ENCODE assay signal across 1 cellular context in the genomic region with DNA sequence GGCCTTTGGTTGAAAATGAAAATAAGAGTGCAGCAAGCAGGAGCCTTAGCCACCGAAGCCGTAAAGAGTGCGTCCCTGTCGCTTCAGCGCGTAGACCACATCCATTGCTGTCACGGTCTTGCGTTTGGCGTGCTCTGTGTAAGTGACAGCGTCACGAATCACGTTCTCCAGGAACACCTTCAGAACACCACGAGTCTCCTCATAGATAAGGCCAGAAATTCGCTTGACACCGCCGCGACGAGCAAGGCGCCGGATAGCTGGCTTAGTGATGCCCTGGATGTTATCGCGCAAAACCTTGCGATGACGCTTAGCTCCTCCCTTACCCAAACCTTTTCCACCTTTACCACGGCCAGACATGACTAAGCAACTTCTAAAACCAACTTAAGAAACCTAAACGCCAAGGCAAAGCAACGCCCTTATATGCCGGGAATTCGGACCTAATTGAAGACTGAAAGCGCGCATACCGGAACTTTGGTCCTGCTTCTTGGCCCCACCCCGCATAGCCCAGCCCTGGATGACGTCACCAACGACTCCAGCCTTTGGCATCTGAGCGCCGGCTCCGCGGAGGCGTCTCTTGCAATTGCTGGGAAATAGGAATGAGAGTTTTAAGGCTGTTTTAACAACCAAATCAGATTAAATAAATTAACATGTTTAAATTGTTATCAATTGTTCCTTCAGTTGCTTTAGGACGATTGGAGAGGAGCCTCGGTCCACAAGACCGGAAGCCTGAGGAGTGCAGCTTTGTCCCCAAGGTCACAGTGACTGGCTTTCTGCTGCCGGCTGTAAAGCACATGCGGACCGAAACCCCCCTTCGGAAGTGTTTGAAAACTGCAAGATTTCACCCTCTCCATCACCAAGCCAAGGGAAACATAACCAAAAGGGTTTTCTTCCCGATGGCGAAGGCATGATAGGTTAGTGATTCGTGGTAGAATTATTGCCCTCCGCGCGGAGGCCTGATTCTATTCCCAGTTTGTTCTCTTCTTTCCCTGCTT.
TF ChIP-seq lines count a peak whose summit lies in the region.

No MANE protein-coding gene starts in this region.

TF ChIP-seq in K562, 482 proteins besides CTCF, POLR2A, EP300 and RAD21 (continued from another document and continues in another):
- TF ChIP-seq, protein P1, sequence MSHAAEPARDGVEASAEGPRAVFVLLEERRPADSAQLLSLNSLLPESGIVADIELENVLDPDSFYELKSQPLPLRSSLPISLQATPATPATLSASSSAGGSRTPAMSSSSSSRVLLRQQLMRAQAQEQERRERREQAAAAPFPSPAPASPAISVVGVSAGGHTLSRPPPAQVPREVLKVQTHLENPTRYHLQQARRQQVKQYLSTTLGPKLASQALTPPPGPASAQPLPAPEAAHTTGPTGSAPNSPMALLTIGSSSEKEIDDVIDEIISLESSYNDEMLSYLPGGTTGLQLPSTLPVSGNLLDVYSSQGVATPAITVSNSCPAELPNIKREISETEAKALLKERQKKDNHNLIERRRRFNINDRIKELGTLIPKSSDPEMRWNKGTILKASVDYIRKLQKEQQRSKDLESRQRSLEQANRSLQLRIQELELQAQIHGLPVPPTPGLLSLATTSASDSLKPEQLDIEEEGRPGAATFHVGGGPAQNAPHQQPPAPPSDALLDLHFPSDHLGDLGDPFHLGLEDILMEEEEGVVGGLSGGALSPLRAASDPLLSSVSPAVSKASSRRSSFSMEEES (CRISPR knock-in tag; IDR thresholded peaks at IDR 0.05): no peak
- TF ChIP-seq ZNF584 (CRISPR knock-in tag; IDR thresholded peaks at IDR 0.05; ENCODE audit: low read depth) (peak; percentile 96), MCM3 (IDR thresholded peaks at IDR 0.05) (no peak), GATAD2B (IDR thresholded peaks at IDR 0.05; ENCODE audit: borderline replicate concordance) (peak; percentile 91), PRMT5 (CRISPR knock-in tag; IDR thresholded peaks at IDR 0.05) (no peak), HNRNPLL (IDR thresholded peaks at IDR 0.05; ENCODE audit: low read depth, low read length, poor library complexity, severe bottlenecking) (peak; percentile 72), POLR2B (IDR thresholded peaks at IDR 0.05; ENCODE audit: low read depth, partially characterized antibody) (peak; percentile 94), ZC3H8 (IDR thresholded peaks at IDR 0.05) (no peak), FOXA1 (IDR thresholded peaks at IDR 0.05; ENCODE audit: borderline replicate concordance) (no peak), ZEB2 (IDR thresholded peaks at IDR 0.05) (peak; percentile 99), HMGN3 (IDR thresholded peaks at IDR 0.05; ENCODE audit: borderline replicate concordance, extremely low read depth, insufficient read length, low read depth, low read length) (peak; percentile 84), CBFA2T2 (conservative IDR thresholded peaks at IDR 0.05) (peak; percentile 76), ZNF263 (CRISPR knock-in tag; IDR thresholded peaks at IDR 0.05; ENCODE audit: borderline replicate concordance) (peak; percentile 13; the same call in 1 of the 2 replicates), MTA2 (IDR thresholded peaks at IDR 0.05; ENCODE audit: low read depth) (peak; percentile 55), EWSR1 (IDR thresholded peaks at IDR 0.05; ENCODE audit: borderline replicate concordance, low read depth, partially characterized antibody) (no peak), TOE1 (IDR thresholded peaks at IDR 0.05; ENCODE audit: borderline replicate concordance) (peak; percentile 89), TOE1 (CRISPR knock-in tag; IDR thresholded peaks at IDR 0.05; ENCODE audit: borderline replicate concordance, low read depth) (no peak), CBX3 (IDR thresholded peaks at IDR 0.05; ENCODE audit: borderline replicate concordance in 1 of 2, low read length in 2 of 2) (peak in 1 of 2 experiments; percentile 90; a peak in 2 of 3 replicates), STAT5A (IDR thresholded peaks at IDR 0.05; ENCODE audit: borderline replicate concordance, low read length) (peak; percentile 57), PHB2 (IDR thresholded peaks at IDR 0.05; ENCODE audit: low read depth) (no peak), XRCC3 (IDR thresholded peaks at IDR 0.05) (no peak), KLF1 (tag; IDR thresholded peaks at IDR 0.05) (peak; percentile 97), DPF2 (IDR thresholded peaks at IDR 0.05) (peak; percentile 95), ZNF184 (CRISPR knock-in tag; IDR thresholded peaks at IDR 0.05) (no peak), SMAD1 (IDR thresholded peaks at IDR 0.05; ENCODE audit: low read depth, low read length, partially characterized antibody) (peak; percentile 97), ZNF134 (CRISPR knock-in tag; conservative IDR thresholded peaks at IDR 0.05) (0 out of 2 replicates have a peak, but pooled peaks have one; percentile 6)
- TF ChIP-seq, protein P2, sequence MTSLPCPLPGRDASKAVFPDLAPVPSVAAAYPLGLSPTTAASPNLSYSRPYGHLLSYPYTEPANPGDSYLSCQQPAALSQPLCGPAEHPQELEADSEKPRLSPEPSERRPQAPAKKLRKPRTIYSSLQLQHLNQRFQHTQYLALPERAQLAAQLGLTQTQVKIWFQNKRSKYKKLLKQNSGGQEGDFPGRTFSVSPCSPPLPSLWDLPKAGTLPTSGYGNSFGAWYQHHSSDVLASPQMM (CRISPR knock-in tag; IDR thresholded peaks at IDR 0.05): no peak
- TF ChIP-seq, protein P3, sequence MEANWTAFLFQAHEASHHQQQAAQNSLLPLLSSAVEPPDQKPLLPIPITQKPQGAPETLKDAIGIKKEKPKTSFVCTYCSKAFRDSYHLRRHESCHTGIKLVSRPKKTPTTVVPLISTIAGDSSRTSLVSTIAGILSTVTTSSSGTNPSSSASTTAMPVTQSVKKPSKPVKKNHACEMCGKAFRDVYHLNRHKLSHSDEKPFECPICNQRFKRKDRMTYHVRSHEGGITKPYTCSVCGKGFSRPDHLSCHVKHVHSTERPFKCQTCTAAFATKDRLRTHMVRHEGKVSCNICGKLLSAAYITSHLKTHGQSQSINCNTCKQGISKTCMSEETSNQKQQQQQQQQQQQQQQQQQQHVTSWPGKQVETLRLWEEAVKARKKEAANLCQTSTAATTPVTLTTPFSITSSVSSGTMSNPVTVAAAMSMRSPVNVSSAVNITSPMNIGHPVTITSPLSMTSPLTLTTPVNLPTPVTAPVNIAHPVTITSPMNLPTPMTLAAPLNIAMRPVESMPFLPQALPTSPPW (CRISPR knock-in tag; IDR thresholded peaks at IDR 0.05): peak; percentile 94
- TF ChIP-seq, protein P4, sequence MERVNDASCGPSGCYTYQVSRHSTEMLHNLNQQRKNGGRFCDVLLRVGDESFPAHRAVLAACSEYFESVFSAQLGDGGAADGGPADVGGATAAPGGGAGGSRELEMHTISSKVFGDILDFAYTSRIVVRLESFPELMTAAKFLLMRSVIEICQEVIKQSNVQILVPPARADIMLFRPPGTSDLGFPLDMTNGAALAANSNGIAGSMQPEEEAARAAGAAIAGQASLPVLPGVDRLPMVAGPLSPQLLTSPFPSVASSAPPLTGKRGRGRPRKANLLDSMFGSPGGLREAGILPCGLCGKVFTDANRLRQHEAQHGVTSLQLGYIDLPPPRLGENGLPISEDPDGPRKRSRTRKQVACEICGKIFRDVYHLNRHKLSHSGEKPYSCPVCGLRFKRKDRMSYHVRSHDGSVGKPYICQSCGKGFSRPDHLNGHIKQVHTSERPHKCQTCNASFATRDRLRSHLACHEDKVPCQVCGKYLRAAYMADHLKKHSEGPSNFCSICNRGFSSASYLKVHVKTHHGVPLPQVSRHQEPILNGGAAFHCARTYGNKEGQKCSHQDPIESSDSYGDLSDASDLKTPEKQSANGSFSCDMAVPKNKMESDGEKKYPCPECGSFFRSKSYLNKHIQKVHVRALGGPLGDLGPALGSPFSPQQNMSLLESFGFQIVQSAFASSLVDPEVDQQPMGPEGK (CRISPR knock-in tag; IDR thresholded peaks at IDR 0.05; ENCODE audit: borderline replicate concordance): peak; percentile 50; the same call in 1 of the 2 replicates
- TF ChIP-seq, protein P5, sequence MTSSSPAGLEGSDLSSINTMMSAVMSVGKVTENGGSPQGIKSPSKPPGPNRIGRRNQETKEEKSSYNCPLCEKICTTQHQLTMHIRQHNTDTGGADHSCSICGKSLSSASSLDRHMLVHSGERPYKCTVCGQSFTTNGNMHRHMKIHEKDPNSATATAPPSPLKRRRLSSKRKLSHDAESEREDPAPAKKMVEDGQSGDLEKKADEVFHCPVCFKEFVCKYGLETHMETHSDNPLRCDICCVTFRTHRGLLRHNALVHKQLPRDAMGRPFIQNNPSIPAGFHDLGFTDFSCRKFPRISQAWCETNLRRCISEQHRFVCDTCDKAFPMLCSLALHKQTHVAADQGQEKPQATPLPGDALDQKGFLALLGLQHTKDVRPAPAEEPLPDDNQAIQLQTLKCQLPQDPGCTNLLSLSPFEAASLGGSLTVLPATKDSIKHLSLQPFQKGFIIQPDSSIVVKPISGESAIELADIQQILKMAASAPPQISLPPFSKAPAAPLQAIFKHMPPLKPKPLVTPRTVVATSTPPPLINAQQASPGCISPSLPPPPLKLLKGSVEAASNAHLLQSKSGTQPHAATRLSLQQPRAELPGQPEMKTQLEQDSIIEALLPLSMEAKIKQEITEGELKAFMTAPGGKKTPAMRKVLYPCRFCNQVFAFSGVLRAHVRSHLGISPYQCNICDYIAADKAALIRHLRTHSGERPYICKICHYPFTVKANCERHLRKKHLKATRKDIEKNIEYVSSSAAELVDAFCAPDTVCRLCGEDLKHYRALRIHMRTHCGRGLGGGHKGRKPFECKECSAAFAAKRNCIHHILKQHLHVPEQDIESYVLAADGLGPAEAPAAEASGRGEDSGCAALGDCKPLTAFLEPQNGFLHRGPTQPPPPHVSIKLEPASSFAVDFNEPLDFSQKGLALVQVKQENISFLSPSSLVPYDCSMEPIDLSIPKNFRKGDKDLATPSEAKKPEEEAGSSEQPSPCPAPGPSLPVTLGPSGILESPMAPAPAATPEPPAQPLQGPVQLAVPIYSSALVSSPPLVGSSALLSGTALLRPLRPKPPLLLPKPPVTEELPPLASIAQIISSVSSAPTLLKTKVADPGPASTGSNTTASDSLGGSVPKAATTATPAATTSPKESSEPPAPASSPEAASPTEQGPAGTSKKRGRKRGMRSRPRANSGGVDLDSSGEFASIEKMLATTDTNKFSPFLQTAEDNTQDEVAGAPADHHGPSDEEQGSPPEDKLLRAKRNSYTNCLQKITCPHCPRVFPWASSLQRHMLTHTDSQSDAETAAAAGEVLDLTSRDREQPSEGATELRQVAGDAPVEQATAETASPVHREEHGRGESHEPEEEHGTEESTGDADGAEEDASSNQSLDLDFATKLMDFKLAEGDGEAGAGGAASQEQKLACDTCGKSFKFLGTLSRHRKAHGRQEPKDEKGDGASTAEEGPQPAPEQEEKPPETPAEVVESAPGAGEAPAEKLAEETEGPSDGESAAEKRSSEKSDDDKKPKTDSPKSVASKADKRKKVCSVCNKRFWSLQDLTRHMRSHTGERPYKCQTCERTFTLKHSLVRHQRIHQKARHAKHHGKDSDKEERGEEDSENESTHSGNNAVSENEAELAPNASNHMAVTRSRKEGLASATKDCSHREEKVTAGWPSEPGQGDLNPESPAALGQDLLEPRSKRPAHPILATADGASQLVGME (CRISPR knock-in tag; IDR thresholded peaks at IDR 0.05): no peak
- TF ChIP-seq, protein P6, sequence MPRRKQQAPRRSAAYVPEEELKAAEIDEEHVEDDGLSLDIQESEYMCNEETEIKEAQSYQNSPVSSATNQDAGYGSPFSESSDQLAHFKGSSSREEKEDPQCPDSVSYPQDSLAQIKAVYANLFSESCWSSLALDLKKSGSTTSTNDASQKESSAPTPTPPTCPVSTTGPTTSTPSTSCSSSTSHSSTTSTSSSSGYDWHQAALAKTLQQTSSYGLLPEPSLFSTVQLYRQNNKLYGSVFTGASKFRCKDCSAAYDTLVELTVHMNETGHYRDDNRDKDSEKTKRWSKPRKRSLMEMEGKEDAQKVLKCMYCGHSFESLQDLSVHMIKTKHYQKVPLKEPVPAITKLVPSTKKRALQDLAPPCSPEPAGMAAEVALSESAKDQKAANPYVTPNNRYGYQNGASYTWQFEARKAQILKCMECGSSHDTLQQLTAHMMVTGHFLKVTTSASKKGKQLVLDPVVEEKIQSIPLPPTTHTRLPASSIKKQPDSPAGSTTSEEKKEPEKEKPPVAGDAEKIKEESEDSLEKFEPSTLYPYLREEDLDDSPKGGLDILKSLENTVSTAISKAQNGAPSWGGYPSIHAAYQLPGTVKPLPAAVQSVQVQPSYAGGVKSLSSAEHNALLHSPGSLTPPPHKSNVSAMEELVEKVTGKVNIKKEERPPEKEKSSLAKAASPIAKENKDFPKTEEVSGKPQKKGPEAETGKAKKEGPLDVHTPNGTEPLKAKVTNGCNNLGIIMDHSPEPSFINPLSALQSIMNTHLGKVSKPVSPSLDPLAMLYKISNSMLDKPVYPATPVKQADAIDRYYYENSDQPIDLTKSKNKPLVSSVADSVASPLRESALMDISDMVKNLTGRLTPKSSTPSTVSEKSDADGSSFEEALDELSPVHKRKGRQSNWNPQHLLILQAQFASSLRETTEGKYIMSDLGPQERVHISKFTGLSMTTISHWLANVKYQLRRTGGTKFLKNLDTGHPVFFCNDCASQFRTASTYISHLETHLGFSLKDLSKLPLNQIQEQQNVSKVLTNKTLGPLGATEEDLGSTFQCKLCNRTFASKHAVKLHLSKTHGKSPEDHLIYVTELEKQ (CRISPR knock-in tag; IDR thresholded peaks at IDR 0.05): no peak
- TF ChIP-seq, protein P7, sequence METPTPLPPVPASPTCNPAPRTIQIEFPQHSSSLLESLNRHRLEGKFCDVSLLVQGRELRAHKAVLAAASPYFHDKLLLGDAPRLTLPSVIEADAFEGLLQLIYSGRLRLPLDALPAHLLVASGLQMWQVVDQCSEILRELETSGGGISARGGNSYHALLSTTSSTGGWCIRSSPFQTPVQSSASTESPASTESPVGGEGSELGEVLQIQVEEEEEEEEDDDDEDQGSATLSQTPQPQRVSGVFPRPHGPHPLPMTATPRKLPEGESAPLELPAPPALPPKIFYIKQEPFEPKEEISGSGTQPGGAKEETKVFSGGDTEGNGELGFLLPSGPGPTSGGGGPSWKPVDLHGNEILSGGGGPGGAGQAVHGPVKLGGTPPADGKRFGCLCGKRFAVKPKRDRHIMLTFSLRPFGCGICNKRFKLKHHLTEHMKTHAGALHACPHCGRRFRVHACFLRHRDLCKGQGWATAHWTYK (CRISPR knock-in tag; IDR thresholded peaks at IDR 0.05): no peak; the same call in 1 of the 2 replicates
- TF ChIP-seq, protein P8, sequence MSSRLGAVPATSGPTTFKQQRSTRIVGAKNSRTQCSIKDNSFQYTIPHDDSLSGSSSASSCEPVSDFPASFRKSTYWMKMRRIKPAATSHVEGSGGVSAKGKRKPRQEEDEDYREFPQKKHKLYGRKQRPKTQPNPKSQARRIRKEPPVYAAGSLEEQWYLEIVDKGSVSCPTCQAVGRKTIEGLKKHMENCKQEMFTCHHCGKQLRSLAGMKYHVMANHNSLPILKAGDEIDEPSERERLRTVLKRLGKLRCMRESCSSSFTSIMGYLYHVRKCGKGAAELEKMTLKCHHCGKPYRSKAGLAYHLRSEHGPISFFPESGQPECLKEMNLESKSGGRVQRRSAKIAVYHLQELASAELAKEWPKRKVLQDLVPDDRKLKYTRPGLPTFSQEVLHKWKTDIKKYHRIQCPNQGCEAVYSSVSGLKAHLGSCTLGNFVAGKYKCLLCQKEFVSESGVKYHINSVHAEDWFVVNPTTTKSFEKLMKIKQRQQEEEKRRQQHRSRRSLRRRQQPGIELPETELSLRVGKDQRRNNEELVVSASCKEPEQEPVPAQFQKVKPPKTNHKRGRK (tag; IDR thresholded peaks at IDR 0.05): no peak
- TF ChIP-seq, protein P9, sequence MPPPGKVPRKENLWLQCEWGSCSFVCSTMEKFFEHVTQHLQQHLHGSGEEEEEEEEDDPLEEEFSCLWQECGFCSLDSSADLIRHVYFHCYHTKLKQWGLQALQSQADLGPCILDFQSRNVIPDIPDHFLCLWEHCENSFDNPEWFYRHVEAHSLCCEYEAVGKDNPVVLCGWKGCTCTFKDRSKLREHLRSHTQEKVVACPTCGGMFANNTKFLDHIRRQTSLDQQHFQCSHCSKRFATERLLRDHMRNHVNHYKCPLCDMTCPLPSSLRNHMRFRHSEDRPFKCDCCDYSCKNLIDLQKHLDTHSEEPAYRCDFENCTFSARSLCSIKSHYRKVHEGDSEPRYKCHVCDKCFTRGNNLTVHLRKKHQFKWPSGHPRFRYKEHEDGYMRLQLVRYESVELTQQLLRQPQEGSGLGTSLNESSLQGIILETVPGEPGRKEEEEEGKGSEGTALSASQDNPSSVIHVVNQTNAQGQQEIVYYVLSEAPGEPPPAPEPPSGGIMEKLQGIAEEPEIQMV (tag; conservative IDR thresholded peaks at IDR 0.05; ENCODE audit: low read depth): peak; percentile 100
